1 cellular context compared by ENCODE assay signal in the genomic region with DNA sequence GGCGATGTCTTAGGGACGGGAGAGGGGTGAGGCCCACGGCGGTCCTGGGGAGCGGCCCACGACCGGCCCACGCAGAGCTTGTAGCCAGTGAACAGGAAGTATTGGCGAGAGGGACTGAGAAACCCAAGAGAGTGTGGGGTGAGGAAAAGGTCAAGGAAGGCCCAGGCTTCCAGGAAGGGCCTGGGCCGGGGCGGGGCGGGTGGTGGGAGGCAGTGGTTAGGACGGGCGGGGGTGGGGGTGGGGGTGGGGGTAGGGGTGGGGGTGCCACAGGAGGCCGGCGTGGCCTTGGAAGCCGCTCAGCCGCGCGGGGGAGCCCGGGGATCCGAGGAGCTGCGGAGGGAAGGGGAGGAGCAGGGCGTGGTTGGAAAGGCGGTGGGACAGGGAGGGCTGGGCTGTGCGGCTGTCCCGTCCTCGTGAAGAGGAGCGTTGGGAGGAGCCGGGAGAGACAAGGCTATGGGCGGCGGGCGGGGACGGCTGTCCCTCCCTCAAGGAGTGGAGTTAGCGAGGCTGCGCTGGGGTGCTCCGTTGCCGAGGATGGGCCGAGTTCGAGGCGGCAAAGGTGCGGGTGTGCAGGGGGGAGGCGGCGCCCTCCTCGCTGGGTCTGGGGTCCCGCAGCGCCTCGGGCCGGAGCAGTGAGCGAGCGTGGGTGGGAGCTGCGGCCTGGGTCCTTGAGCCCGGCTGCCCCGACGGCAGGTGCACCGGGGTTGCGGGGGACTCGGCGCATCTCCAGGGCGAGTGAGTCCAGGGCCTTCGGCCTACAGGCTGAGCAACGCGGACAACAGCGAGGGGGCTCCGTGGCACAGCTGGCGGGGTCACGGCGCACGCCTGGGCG.
A peak's percentile ranks its signal among the peaks of the same experiment; 100 is the strongest.
TF ChIP-seq lines count a peak whose summit lies in the region.

No MANE protein-coding gene starts in this region.

TF ChIP-seq in H1, 55 proteins besides CTCF, POLR2A, EP300 and RAD21 (continued from another document):
- TF ChIP-seq, protein P1, sequence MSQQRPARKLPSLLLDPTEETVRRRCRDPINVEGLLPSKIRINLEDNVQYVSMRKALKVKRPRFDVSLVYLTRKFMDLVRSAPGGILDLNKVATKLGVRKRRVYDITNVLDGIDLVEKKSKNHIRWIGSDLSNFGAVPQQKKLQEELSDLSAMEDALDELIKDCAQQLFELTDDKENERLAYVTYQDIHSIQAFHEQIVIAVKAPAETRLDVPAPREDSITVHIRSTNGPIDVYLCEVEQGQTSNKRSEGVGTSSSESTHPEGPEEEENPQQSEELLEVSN (IDR thresholded peaks at IDR 0.05) = no peak
- TF ChIP-seq JUND (IDR thresholded peaks at IDR 0.05; ENCODE audit: low read length) = no peak
- no peak for TF ChIP-seq KDM5A (IDR thresholded peaks at IDR 0.05; ENCODE audit: low read length)
- peak; percentile 49; the same call in 1 of the 2 replicates for TF ChIP-seq TBP (IDR thresholded peaks at IDR 0.05; ENCODE audit: low read depth, low read length)
- TF ChIP-seq FOSL1 (IDR thresholded peaks at IDR 0.05; ENCODE audit: insufficient read depth, low read depth, low read length) = no peak
- no peak for TF ChIP-seq NRF1 (IDR thresholded peaks at IDR 0.05; ENCODE audit: low read depth, low read length)
- TF ChIP-seq JUN (IDR thresholded peaks at IDR 0.05; ENCODE audit: low read depth, low read length) = no peak
- TF ChIP-seq KDM1A (IDR thresholded peaks at IDR 0.05; ENCODE audit: borderline replicate concordance, low read length) = no peak
- 0 out of 4 replicates have a peak, but pooled peaks of 1 of the 2 experiments have one; percentile 32 for TF ChIP-seq SIN3A (conservative IDR thresholded peaks at IDR 0.05 in 1 of 2, IDR thresholded peaks at IDR 0.05 in 1 of 2; ENCODE audit: low read depth in 1 of 2, low read length in 2 of 2)
- TF ChIP-seq SP4 (IDR thresholded peaks at IDR 0.05; ENCODE audit: low read length) = no peak
- TF ChIP-seq, protein P2, sequence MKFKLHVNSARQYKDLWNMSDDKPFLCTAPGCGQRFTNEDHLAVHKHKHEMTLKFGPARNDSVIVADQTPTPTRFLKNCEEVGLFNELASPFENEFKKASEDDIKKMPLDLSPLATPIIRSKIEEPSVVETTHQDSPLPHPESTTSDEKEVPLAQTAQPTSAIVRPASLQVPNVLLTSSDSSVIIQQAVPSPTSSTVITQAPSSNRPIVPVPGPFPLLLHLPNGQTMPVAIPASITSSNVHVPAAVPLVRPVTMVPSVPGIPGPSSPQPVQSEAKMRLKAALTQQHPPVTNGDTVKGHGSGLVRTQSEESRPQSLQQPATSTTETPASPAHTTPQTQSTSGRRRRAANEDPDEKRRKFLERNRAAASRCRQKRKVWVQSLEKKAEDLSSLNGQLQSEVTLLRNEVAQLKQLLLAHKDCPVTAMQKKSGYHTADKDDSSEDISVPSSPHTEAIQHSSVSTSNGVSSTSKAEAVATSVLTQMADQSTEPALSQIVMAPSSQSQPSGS (IDR thresholded peaks at IDR 0.05; ENCODE audit: low read length) = no peak
- peak; percentile 32; the same call in 1 of the 2 replicates for TF ChIP-seq TAF1 (IDR thresholded peaks at IDR 0.05; ENCODE audit: low read depth, low read length)
- no peak for TF ChIP-seq ZNF274 (IDR thresholded peaks at IDR 0.05; ENCODE audit: borderline replicate concordance, extremely low read depth, low read length)
- TF ChIP-seq RXRA (IDR thresholded peaks at IDR 0.05; ENCODE audit: insufficient read depth, low read depth, low read length) = no peak
- no peak for TF ChIP-seq TEAD4 (IDR thresholded peaks at IDR 0.05; ENCODE audit: low read depth, low read length)
- TF ChIP-seq MAFK (IDR thresholded peaks at IDR 0.05; ENCODE audit: low read depth, low read length) = no peak
- no peak; the same call in 1 of the 2 replicates for TF ChIP-seq RBBP5 (IDR thresholded peaks at IDR 0.05; ENCODE audit: borderline replicate concordance, low read depth, low read length)
- TF ChIP-seq KDM4A (IDR thresholded peaks at IDR 0.05; ENCODE audit: low read depth, low read length, severe bottlenecking) = peak; percentile 59
- TF ChIP-seq RFX5 (IDR thresholded peaks at IDR 0.05; ENCODE audit: borderline replicate concordance, low read depth, low read length) = no peak
- peak; percentile 24; the same call in 1 of the 2 replicates for TF ChIP-seq PHF8 (conservative IDR thresholded peaks at IDR 0.05; ENCODE audit: low read depth, low read length)
- TF ChIP-seq SAP30 (IDR thresholded peaks at IDR 0.05; ENCODE audit: insufficient read depth, insufficient replicate concordance, low read length) = no peak
- TF ChIP-seq CHD1 (IDR thresholded peaks at IDR 0.05; ENCODE audit: low read depth, low read length) = no peak
- TF ChIP-seq BACH1 (IDR thresholded peaks at IDR 0.05; ENCODE audit: low read length) = no peak
- no peak for TF ChIP-seq GABPA (IDR thresholded peaks at IDR 0.05; ENCODE audit: borderline replicate concordance, insufficient read depth, low read length)
- peak; percentile 45; the same call in 1 of the 2 replicates for TF ChIP-seq POLR2AphosphoS5 (IDR thresholded peaks at IDR 0.05; ENCODE audit: low read depth, low read length)
- no peak for TF ChIP-seq SIX5 (IDR thresholded peaks at IDR 0.05; ENCODE audit: low read depth, low read length)
- TF ChIP-seq SP1 (IDR thresholded peaks at IDR 0.05; ENCODE audit: low read depth, low read length) = no peak
- TF ChIP-seq EGR1 (IDR thresholded peaks at IDR 0.05; ENCODE audit: borderline replicate concordance, low read depth, low read length) = peak; percentile 57; the same call in 1 of the 2 replicates
- peak; percentile 56 for TF ChIP-seq ASH2L (IDR thresholded peaks at IDR 0.05; ENCODE audit: low read length)
- TF ChIP-seq, protein P3, sequence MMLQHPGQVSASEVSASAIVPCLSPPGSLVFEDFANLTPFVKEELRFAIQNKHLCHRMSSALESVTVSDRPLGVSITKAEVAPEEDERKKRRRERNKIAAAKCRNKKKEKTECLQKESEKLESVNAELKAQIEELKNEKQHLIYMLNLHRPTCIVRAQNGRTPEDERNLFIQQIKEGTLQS (IDR thresholded peaks at IDR 0.05; ENCODE audit: insufficient read depth, low read depth, low read length) = no peak
- TF ChIP-seq SRF (IDR thresholded peaks at IDR 0.05; ENCODE audit: low read depth, low read length) = no peak
